20 cellular contexts compared by ENCODE assay signal in genomic region chr2:22817197-22817596, GRCh38.
DNase-seq lines count a peak whose midpoint lies in the region; ATAC-seq and TF ChIP-seq lines count a peak whose summit lies in the region.
"Had no signal": no experiment of that assay in that cellular context is flagged by ENCODE, and none has a peak within 500 bp of the region (broad histone marks: within the 10 kb centered on the region; RNA-seq: fewer than 3 reads in every experiment).

No MANE protein-coding gene starts in this region.

- H3K4me2 ChIP-seq in GM23248 (ENCODE audit: unreplicated experiment) = no peak overlapping the region
- H3K4me2 ChIP-seq: neural progenitor cell had no signal

- no peak for TF ChIP-seq CTCF in fibroblast of mammary gland (conservative IDR thresholded peaks at IDR 0.05; ENCODE audit: control insufficient read depth, insufficient read depth, low read depth, low read length)
- TF ChIP-seq CTCF in CD8-positive, alpha-beta T cell (IDR thresholded peaks at IDR 0.05) = no peak

- H4K20me1 ChIP-seq in GM23248 (ENCODE audit: insufficient read depth) = no peaks in the 10 kb centered on the region

- DNase-seq in GM23248 (peak; percentile 1), SK-MEL-5 (ENCODE audit: low read depth, low spot score) (peak; percentile 93), fibroblast of mammary gland (ENCODE audit: low read depth) (peak; percentile 6), renal cortical epithelial cell (ENCODE audit: low read depth) (peak; percentile 30), NCI-H82 treated with DMSO at 0.1 percent for 48 hours (lab: John Stamatoyannopoulos, UW; ENCODE audit: unreplicated experiment) (no peak)
- no peak for DNase-seq in CD8-positive, alpha-beta T cell
- no peak for DNase-seq in activated CD4-positive, alpha-beta T cell treated with anti-CD3 and anti-CD28 coated beads for 36 hours
- no peak for DNase-seq in activated CD4-positive, alpha-beta T cell treated with anti-CD3 and anti-CD28 coated beads for 1 hour
- DNase-seq: activated CD8-positive, alpha-beta T cell treated with anti-CD3 and anti-CD28 coated beads for 36 hours; activated naive CD8-positive, alpha-beta T cell treated with anti-CD3 and anti-CD28 coated beads for 36 hours; CD4-positive, alpha-beta memory T cell; DND-41; NCI-H1694; NCI-H446; stimulated activated naive B cell treated with anti-CD40 and anti-IgM and Interleukin-4, amounts not matched to agents 10 μg/mL and 1 μg/mL and 100 μg/mL, for 72 hours; T-helper 17 cell; transverse colon; WERI-Rb-1 had no signal

- no peak overlapping the region for H3K9ac ChIP-seq in GM23248
- H3K9ac ChIP-seq: neural progenitor cell had no signal

- H3K27ac Mint-ChIP-seq in CD8-positive, alpha-beta T cell = no peak overlapping the region
- no peak overlapping the region for H3K27ac Mint-ChIP-seq in activated CD4-positive, alpha-beta T cell treated with anti-CD3 and anti-CD28 coated beads for 36 hours
- H3K27ac Mint-ChIP-seq: activated CD8-positive, alpha-beta T cell treated with anti-CD3 and anti-CD28 coated beads for 36 hours; activated naive CD8-positive, alpha-beta T cell treated with anti-CD3 and anti-CD28 coated beads for 36 hours; CD4-positive, alpha-beta memory T cell; neural progenitor cell; stimulated activated naive B cell treated with anti-CD40 and anti-IgM and Interleukin-4, amounts not matched to agents 10 μg/mL and 1 μg/mL and 100 μg/mL, for 72 hours; T-helper 17 cell had no signal

- H2AFZ ChIP-seq in GM23248 = no peak overlapping the region
- H2AFZ ChIP-seq: neural progenitor cell had no signal

- H3F3A ChIP-seq in GM23248 (ENCODE audit: insufficient read depth) = no peaks in the 10 kb centered on the region

- intact Hi-C loops in CD8-positive, alpha-beta T cell (cut with DNase I, micrococcal nuclease) = no loop called here
- intact Hi-C loops in activated CD4-positive, alpha-beta T cell treated with anti-CD3 and anti-CD28 coated beads for 36 hours (cut with DNase I, micrococcal nuclease) = no loop called here

- no peaks in the 10 kb centered on the region for H3K79me2 ChIP-seq in GM23248 (ENCODE audit: insufficient read depth)

- H3K4me1 Mint-ChIP-seq in CD8-positive, alpha-beta T cell (ENCODE audit: low read depth) = no peaks in the 10 kb centered on the region
- no peaks in the 10 kb centered on the region for H3K4me1 Mint-ChIP-seq in activated CD4-positive, alpha-beta T cell treated with anti-CD3 and anti-CD28 coated beads for 36 hours
- H3K4me1 Mint-ChIP-seq: activated naive CD8-positive, alpha-beta T cell treated with anti-CD3 and anti-CD28 coated beads for 36 hours; neural progenitor cell; stimulated activated naive B cell treated with anti-CD40 and anti-IgM and Interleukin-4, amounts not matched to agents 10 μg/mL and 1 μg/mL and 100 μg/mL, for 72 hours; T-helper 17 cell had no signal

- no peaks in the 10 kb centered on the region for H3K9me3 Mint-ChIP-seq in CD8-positive, alpha-beta T cell
- H3K9me3 Mint-ChIP-seq in activated CD4-positive, alpha-beta T cell treated with anti-CD3 and anti-CD28 coated beads for 36 hours (ENCODE audit: low read depth) = no peaks in the 10 kb centered on the region
- H3K9me3 Mint-ChIP-seq: activated naive CD8-positive, alpha-beta T cell treated with anti-CD3 and anti-CD28 coated beads for 36 hours; neural progenitor cell had no signal

- no peak for ATAC-seq in CD8-positive, alpha-beta T cell
- ATAC-seq in activated CD4-positive, alpha-beta T cell treated with anti-CD3 and anti-CD28 coated beads for 36 hours = no peak
- ATAC-seq: activated CD8-positive, alpha-beta T cell treated with anti-CD3 and anti-CD28 coated beads for 36 hours; HepG2; stimulated activated naive B cell treated with anti-CD40 and anti-IgM and Interleukin-4, amounts not matched to agents 10 μg/mL and 1 μg/mL and 100 μg/mL, for 72 hours; T-helper 17 cell had no signal

- no peaks in the 10 kb centered on the region for H3K9me2 ChIP-seq in GM23248 (ENCODE audit: insufficient read depth)

- CTCF ChIA-PET in CD8-positive, alpha-beta T cell (lab: Charles Lee) = no interaction called here
- CTCF ChIA-PET in activated CD4-positive, alpha-beta T cell treated with anti-CD3 and anti-CD28 coated beads for 36 hours (lab: Charles Lee) = no interaction called here

- no peaks in the 10 kb centered on the region for H3K9me3 ChIP-seq in GM23248 (ENCODE audit: low read depth)
- H3K9me3 ChIP-seq in CD8-positive, alpha-beta T cell (ENCODE audit: low read length) = peaks cover 7% of the 10 kb centered on the region
- H3K9me3 ChIP-seq: transverse colon had no signal

- no peak overlapping the region for H3K27ac ChIP-seq in GM23248
- no peak overlapping the region for H3K27ac ChIP-seq in CD8-positive, alpha-beta T cell (ENCODE audit: low read depth, low read length)
- H3K27ac ChIP-seq: neural progenitor cell, transverse colon, WERI-Rb-1 had no signal

- H3K4me1 ChIP-seq in GM23248 (ENCODE audit: insufficient read depth) = no peaks in the 10 kb centered on the region
- no peaks in the 10 kb centered on the region for H3K4me1 ChIP-seq in CD8-positive, alpha-beta T cell (ENCODE audit: insufficient read depth, low read length)
- H3K4me1 ChIP-seq: neural progenitor cell, transverse colon had no signal

- no peaks in the 10 kb centered on the region for H3K27me3 Mint-ChIP-seq in CD8-positive, alpha-beta T cell (ENCODE audit: low read depth)
- no peaks in the 10 kb centered on the region for H3K27me3 Mint-ChIP-seq in activated CD4-positive, alpha-beta T cell treated with anti-CD3 and anti-CD28 coated beads for 36 hours
- H3K27me3 Mint-ChIP-seq: activated naive CD8-positive, alpha-beta T cell treated with anti-CD3 and anti-CD28 coated beads for 36 hours; stimulated activated naive B cell treated with anti-CD40 and anti-IgM and Interleukin-4, amounts not matched to agents 10 μg/mL and 1 μg/mL and 100 μg/mL, for 72 hours; T-helper 17 cell had no signal

- H3K4me3 Mint-ChIP-seq in CD8-positive, alpha-beta T cell = no peak overlapping the region
- H3K4me3 Mint-ChIP-seq in activated CD4-positive, alpha-beta T cell treated with anti-CD3 and anti-CD28 coated beads for 36 hours = no peak overlapping the region
- H3K4me3 Mint-ChIP-seq: activated CD8-positive, alpha-beta T cell treated with anti-CD3 and anti-CD28 coated beads for 36 hours; activated naive CD8-positive, alpha-beta T cell treated with anti-CD3 and anti-CD28 coated beads for 36 hours; CD4-positive, alpha-beta memory T cell; neural progenitor cell; stimulated activated naive B cell treated with anti-CD40 and anti-IgM and Interleukin-4, amounts not matched to agents 10 μg/mL and 1 μg/mL and 100 μg/mL, for 72 hours; T-helper 17 cell had no signal

- H3K27me3 ChIP-seq in GM23248 (replicated peaks; ENCODE audit: insufficient read depth) = no peaks in the 10 kb centered on the region
- H3K27me3 ChIP-seq in CD8-positive, alpha-beta T cell (ENCODE audit: insufficient read depth, low read length) = no peaks in the 10 kb centered on the region
- H3K27me3 ChIP-seq: neural progenitor cell, transverse colon had no signal

- POLR2A ChIA-PET in CD8-positive, alpha-beta T cell (lab: Charles Lee) = no interaction called here
- POLR2A ChIA-PET in activated CD4-positive, alpha-beta T cell treated with anti-CD3 and anti-CD28 coated beads for 36 hours (lab: Charles Lee) = no interaction called here

- no peaks in the 10 kb centered on the region for H3K36me3 ChIP-seq in GM23248 (ENCODE audit: low read depth)
- H3K36me3 ChIP-seq in CD8-positive, alpha-beta T cell (ENCODE audit: insufficient read depth, low read length) = no peaks in the 10 kb centered on the region
- H3K36me3 ChIP-seq: neural progenitor cell, transverse colon, WERI-Rb-1 had no signal

- H3K36me3 Mint-ChIP-seq in CD8-positive, alpha-beta T cell = no peaks in the 10 kb centered on the region
- no peaks in the 10 kb centered on the region for H3K36me3 Mint-ChIP-seq in activated CD4-positive, alpha-beta T cell treated with anti-CD3 and anti-CD28 coated beads for 36 hours (ENCODE audit: low read depth)
- H3K36me3 Mint-ChIP-seq: activated naive CD8-positive, alpha-beta T cell treated with anti-CD3 and anti-CD28 coated beads for 36 hours; CD4-positive, alpha-beta memory T cell; neural progenitor cell; stimulated activated naive B cell treated with anti-CD40 and anti-IgM and Interleukin-4, amounts not matched to agents 10 μg/mL and 1 μg/mL and 100 μg/mL, for 72 hours had no signal

- no peak overlapping the region for H3K4me3 ChIP-seq in GM23248
- no peak overlapping the region for H3K4me3 ChIP-seq in fibroblast of mammary gland (ENCODE audit: control insufficient read depth, low read depth, low read length)
- no peak overlapping the region for H3K4me3 ChIP-seq in CD8-positive, alpha-beta T cell (ENCODE audit: low read depth, low read length)
- H3K4me3 ChIP-seq: neural progenitor cell, transverse colon had no signal

- 7 to 13% methylated on average over 4 of the region's 4 CpGs for WGBS in GM23248 (ENCODE audit: low coverage in 1 of 2, low lambda C conversion rate in 2 of 2, missing lambda C conversion rate in 2 of 2), 2 experiments

- in situ Hi-C loops in GM23248 (cut with MboI) (no loop called here), SK-MEL-5 (cut with HindIII; ENCODE audit: low pct_unique_long_range_greater_than_20kb, low sequenced_read_pairs) (no loop called here)

Comparison
In these comparisons a context has a peak if more than half of its experiments do, and no peak if none do; other contexts are left out.
1. DNase-seq: peak in GM23248 (single experiment), SK-MEL-5 (single experiment), fibroblast of mammary gland (single experiment) and renal cortical epithelial cell (single experiment); none in CD8-positive, alpha-beta T cell (0 of 7), activated CD4-positive, alpha-beta T cell treated with anti-CD3 and anti-CD28 coated beads for 36 hours (single experiment), NCI-H82 treated with DMSO at 0.1 percent for 48 hours (single experiment) and activated CD4-positive, alpha-beta T cell treated with anti-CD3 and anti-CD28 coated beads for 1 hour (single experiment).